Comparison of ENCODE assay signal across 13 cellular contexts in genomic region chr4:7289619-7290018, GRCh38.
DNase-seq lines count a peak whose midpoint lies in the region; ATAC-seq, FAIRE-seq and TF ChIP-seq lines count a peak whose summit lies in the region.
"Had no signal": no experiment of that assay in that cellular context is flagged by ENCODE, and none has a peak within 500 bp of the region (broad histone marks: within the 10 kb centered on the region; RNA-seq: fewer than 3 reads in every experiment).

No MANE protein-coding gene starts in this region.

- peak overlapping the region; percentile 9 for H2BK15ac ChIP-seq in neuronal stem cell (ENCODE audit: low read length)

- H3K4me1 Mint-ChIP-seq in endodermal cell, result no peaks in the 10 kb centered on the region
- H3K4me1 Mint-ChIP-seq: CD4-positive, CD25-positive, alpha-beta regulatory T cell; GM23338 had no signal

- H2BK12ac ChIP-seq in neuronal stem cell (ENCODE audit: low read length), result no peak overlapping the region

- no peak for FAIRE-seq in HTR-8/SVneo (lab: Jason Lieb, UNC)

- no peaks in the 10 kb centered on the region for H3K9me3 Mint-ChIP-seq in endodermal cell
- H3K9me3 Mint-ChIP-seq: CD4-positive, CD25-positive, alpha-beta regulatory T cell; GM23338 had no signal

- no peak overlapping the region for H4K8ac ChIP-seq in neuronal stem cell (ENCODE audit: low read depth, low read length)

- peak overlapping the region; percentile 52 for H3K4me2 ChIP-seq in BLaER1
- H3K4me2 ChIP-seq in neuronal stem cell (ENCODE audit: insufficient read depth, low read length, poor library complexity, severe bottlenecking), result no peak overlapping the region
- H3K4me2 ChIP-seq: GM23338 had no signal

- 75 to 86% methylated on average over 14 to 15 of the region's 15 CpGs for WGBS in endodermal cell (ENCODE audit: insufficient coverage in 1 of 2, insufficient read length in 1 of 2), 2 experiments
- WGBS in neuronal stem cell (ENCODE audit: extremely low coverage in 2 of 2, insufficient read length in 2 of 2, insufficient replicate concordance in 1 of 2), 2 donors, result no CpG with 5 or more reads among the region's 15 CpGs

- peaks cover 6% of the 10 kb centered on the region; the same call in 1 of the 2 replicates for H4K20me1 ChIP-seq in BLaER1

- H3K79me1 ChIP-seq in neuronal stem cell (ENCODE audit: low read depth, low read length), result no peaks in the 10 kb centered on the region

- H3K4me3 ChIP-seq in BLaER1 (no peak overlapping the region), endodermal cell (ENCODE audit: low read length) (no peak overlapping the region), neuronal stem cell (ENCODE audit: low read length in 2 of 2) (no peak overlapping the region)
- H3K4me3 ChIP-seq: GM23338 had no signal

- H3K14ac ChIP-seq in neuronal stem cell (ENCODE audit: low read length), result no peak overlapping the region

- H4K91ac ChIP-seq in neuronal stem cell (ENCODE audit: low read depth, low read length, poor library complexity), result no peak overlapping the region

- no peak overlapping the region for H3K23ac ChIP-seq in neuronal stem cell (ENCODE audit: low read depth, low read length, poor library complexity)

- DNase-seq in NCI-H1417 (lab: John Stamatoyannopoulos, UW), result peak in 2 of 3 experiments; percentile 29 to 52
- no peak for DNase-seq in NCI-H1417 treated with DMSO at 0.1 percent for 48 hours (lab: John Stamatoyannopoulos, UW)
- DNase-seq in endodermal cell, result no peak
- DNase-seq in neuronal stem cell (ENCODE audit: low spot score), result no peak
- no peak for DNase-seq in HTR-8/SVneo (ENCODE audit: insufficient read length, low spot score)
- DNase-seq in RKO (ENCODE audit: low spot score), result no peak
- DNase-seq: CD4-positive, CD25-positive, alpha-beta regulatory T cell; DMS53; H7 had no signal

- H3K27ac ChIP-seq in BLaER1 (no peak overlapping the region), endodermal cell (ENCODE audit: low read depth, low read length) (peak overlapping the region; percentile 60), neuronal stem cell (replicated peaks; ENCODE audit: low read length) (no peak overlapping the region)
- H3K27ac ChIP-seq: 22Rv1 had no signal

- no peak overlapping the region for H2BK120ac ChIP-seq in neuronal stem cell (ENCODE audit: low read depth, low read length)

- H3K27me3 ChIP-seq in BLaER1, result no peaks in the 10 kb centered on the region
- H3K27me3 ChIP-seq in endodermal cell (ENCODE audit: control insufficient read depth, insufficient read depth, low read length, poor library complexity, severe bottlenecking), result no peaks in the 10 kb centered on the region
- peaks cover 0 to 16% (median 0%) of the 10 kb centered on the region in 3 experiments for H3K27me3 ChIP-seq in neuronal stem cell (ENCODE audit: control insufficient read depth in 3 of 3, insufficient read depth in 3 of 3, low read depth in 1 of 3, low read length in 3 of 3)

- H3K18ac ChIP-seq in neuronal stem cell (ENCODE audit: low read length), result peak overlapping the region; percentile 59

- H3K4me3 Mint-ChIP-seq in endodermal cell, result no peak overlapping the region
- H3K4me3 Mint-ChIP-seq: CD4-positive, CD25-positive, alpha-beta regulatory T cell; GM23338 had no signal

- no peak for TF ChIP-seq CTCF in endodermal cell (conservative IDR thresholded peaks at IDR 0.05)

- H3K4me1 ChIP-seq in BLaER1, result peaks cover 66% of the 10 kb centered on the region
- H3K4me1 ChIP-seq in endodermal cell (ENCODE audit: control insufficient read depth, insufficient read depth, low read length), result no peaks in the 10 kb centered on the region
- peaks cover 0 to 3% of the 10 kb centered on the region in 2 donors for H3K4me1 ChIP-seq in neuronal stem cell (ENCODE audit: control insufficient read depth in 2 of 2, insufficient read depth in 1 of 2, low read depth in 1 of 2, low read length in 2 of 2)

- H3K27me3 Mint-ChIP-seq in endodermal cell (ENCODE audit: insufficient read depth), result no peaks in the 10 kb centered on the region

- no peak overlapping the region for H3K9ac ChIP-seq in BLaER1
- no peak overlapping the region for H3K9ac ChIP-seq in endodermal cell (ENCODE audit: extremely low read depth, low read length, poor library complexity, severe bottlenecking)
- no peak overlapping the region for H3K9ac ChIP-seq in neuronal stem cell (ENCODE audit: low read depth, low read length, poor library complexity)

- H3K36me3 Mint-ChIP-seq in endodermal cell (ENCODE audit: low read depth), result no peaks in the 10 kb centered on the region
- H3K36me3 Mint-ChIP-seq: CD4-positive, CD25-positive, alpha-beta regulatory T cell had no signal

- no peak overlapping the region for H3K4ac ChIP-seq in neuronal stem cell (ENCODE audit: low read length)

- H3K27ac Mint-ChIP-seq in endodermal cell, result no peak overlapping the region
- H3K27ac Mint-ChIP-seq: GM23338 had no signal

- H3K36me3 ChIP-seq in BLaER1, result no peaks in the 10 kb centered on the region
- no peaks in the 10 kb centered on the region for H3K36me3 ChIP-seq in endodermal cell (ENCODE audit: control insufficient read depth, insufficient read depth, low read length)
- H3K36me3 ChIP-seq in neuronal stem cell (replicated peaks in 1 of 2; ENCODE audit: control insufficient read depth in 2 of 2, insufficient read depth in 2 of 2, low read length in 2 of 2), result no peaks in the 10 kb centered on the region

- ATAC-seq in GM18498 (IDR thresholded peaks at IDR 0.05; ENCODE audit: unreplicated experiment), result no peak
- ATAC-seq: GM23338 had no signal

- peak overlapping the region; percentile 42 for H2BK5ac ChIP-seq in neuronal stem cell (ENCODE audit: low read length)

- H2AFZ ChIP-seq in neuronal stem cell (ENCODE audit: low read length), result no peak overlapping the region
- H2AFZ ChIP-seq: GM23338 had no signal

- H3K9me3 ChIP-seq in BLaER1 (no peaks in the 10 kb centered on the region), endodermal cell (ENCODE audit: control insufficient read depth, low read length) (no peaks in the 10 kb centered on the region), neuronal stem cell (replicated peaks in 1 of 2; ENCODE audit: control insufficient read depth in 2 of 2, insufficient read depth in 1 of 2, low read depth in 1 of 2, low read length in 2 of 2) (no peaks in the 10 kb centered on the region)

- no peak overlapping the region for H2AK5ac ChIP-seq in neuronal stem cell (ENCODE audit: low read depth, low read length)

Comparison
In these comparisons a context has a peak if more than half of its experiments do, and no peak if none do; other contexts are left out.
1. DNase-seq: peak in NCI-H1417 (2 of 3); none in NCI-H1417 treated with DMSO at 0.1 percent for 48 hours (single experiment), endodermal cell (single experiment), neuronal stem cell (single experiment), HTR-8/SVneo (single experiment) and RKO (single experiment).